ENCODE assay signal across 13 cellular contexts in the genomic region with DNA sequence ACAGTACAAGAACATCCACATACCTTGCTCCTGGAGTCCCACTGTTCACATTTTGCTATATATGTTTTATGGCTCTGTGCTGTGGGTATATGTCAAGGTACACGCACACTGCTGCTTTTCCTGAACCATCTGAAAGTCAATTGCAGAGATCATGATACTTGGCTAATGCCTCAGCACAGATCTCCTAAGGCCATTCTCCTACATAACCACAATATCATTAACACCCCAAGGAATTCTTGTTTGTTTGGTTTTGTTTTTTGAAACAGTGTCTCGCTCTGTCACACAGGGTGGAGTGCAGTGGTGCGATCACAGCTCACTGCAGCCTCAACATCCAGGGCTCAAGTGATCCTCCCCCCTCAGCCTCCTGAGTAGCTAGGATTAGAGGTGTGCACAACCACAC. TPM values are rescaled to one million over a fixed set of nuclear protein-coding genes. Genes with fewer than 3 reads are reported as not detected.
DNase-seq lines count a peak whose midpoint lies in the region; ATAC-seq, FAIRE-seq and TF ChIP-seq lines count a peak whose summit lies in the region.
"Had no signal": no experiment of that assay in that cellular context is flagged by ENCODE, and none has a peak within 500 bp of the region (broad histone marks: within the 10 kb centered on the region; RNA-seq: fewer than 3 reads in every experiment).

No MANE protein-coding gene starts in this region.

- peak overlapping the region; percentile 88 for H3K27ac ChIP-seq in left ventricle myocardium inferior (replicated peaks)
- H3K27ac ChIP-seq in GM12878 (ENCODE audit: control insufficient read depth, insufficient read depth) = peak overlapping the region; percentile 59; the same call in 1 of the 2 replicates
- H3K27ac ChIP-seq in mesodermal cell (ENCODE audit: low read depth, low read length, severe bottlenecking) = peak overlapping the region; percentile 86
- peak overlapping the region; percentile 73 for H3K27ac ChIP-seq in upper lobe of right lung
- H3K27ac ChIP-seq: hepatocyte, tibial artery had no signal

- H3K9me3 ChIP-seq in left ventricle myocardium inferior (replicated peaks) (no peaks in the 10 kb centered on the region), GM12878 (replicated peaks; ENCODE audit: control insufficient read depth, insufficient read depth, low read length) (no peaks in the 10 kb centered on the region), mesodermal cell (ENCODE audit: control insufficient read depth, low read length) (no peaks in the 10 kb centered on the region), upper lobe of right lung (no peaks in the 10 kb centered on the region)
- H3K9me3 ChIP-seq: A549, tibial artery had no signal

- POLR2A ChIA-PET in GM12878 (lab: Charles Lee) = interaction anchor here (0.9 kb wide), 1 partner anchor 17 kb away, joined by 3 read pairs; no protein-coding TSS in a partner anchor

- H4K20me1 ChIP-seq in GM12878 (ENCODE audit: control insufficient read depth, insufficient read depth) = no peaks in the 10 kb centered on the region

- peak overlapping the region; percentile 38; the same call in 1 of the 2 replicates for H3K9ac ChIP-seq in GM12878 (ENCODE audit: control insufficient read depth, insufficient read depth, low read length)

- DNase-seq in left ventricle myocardium inferior (no peak), cardiac septum (ENCODE audit: low spot score) (no peak), GM12878 (ENCODE audit: low read depth, low spot score) (no peak), upper lobe of right lung (no peak), AML-193 (lab: John Stamatoyannopoulos, UW) (no peak), H7 (no peak), cerebellum (ENCODE audit: low spot score) (no peak)
- DNase-seq: amygdala, NCI-H345, tibial artery had no signal

- RAD21 ChIA-PET in GM12878 (lab: Charles Lee; ENCODE audit: unreplicated experiment) = no interaction called here

- TF ChIP-seq RAD21 in GM12878 (IDR thresholded peaks at IDR 0.05; ENCODE audit: insufficient read depth, low read depth, low read length) = no peak

- WGBS in GM12878 (ENCODE audit: insufficient coverage, insufficient replicate concordance, low lambda C conversion rate, missing lambda C conversion rate) = 84% methylated on average over 3 of the region's 3 CpGs
- 100% methylated on average over 2 of the region's 3 CpGs; no CpG with 5 or more reads in 1 of the 2 experiments for WGBS in mesodermal cell (ENCODE audit: insufficient coverage in 2 of 2), 2 experiments

- H2AFZ ChIP-seq in GM12878 (ENCODE audit: control insufficient read depth, low read depth, low read length) = peak overlapping the region; percentile 71
- H2AFZ ChIP-seq: hepatocyte had no signal

- BruUV-seq in GM12878 (replicated peaks; lab: Mats Ljungman, UMichigan) = no TSS peak

- TF ChIP-seq CTCF in left ventricle myocardium inferior (IDR thresholded peaks at IDR 0.05; ENCODE audit: borderline replicate concordance) = no peak
- no peak for TF ChIP-seq CTCF in GM12878 (IDR thresholded peaks at IDR 0.05 in 2 of 3, conservative IDR thresholded peaks at IDR 0.05 in 1 of 3; ENCODE audit: control insufficient read depth in 2 of 3, extremely low read depth in 1 of 3, insufficient read depth in 1 of 3, low read depth in 3 of 3, low read length in 3 of 3)
- TF ChIP-seq CTCF in upper lobe of right lung (IDR thresholded peaks at IDR 0.05) = no peak

- TF ChIP-seq POLR2A in GM12878 (IDR thresholded peaks at IDR 0.05; ENCODE audit: low read depth, low read length) = no peak

- SMC1A ChIA-PET in GM12878 (lab: Charles Lee; ENCODE audit: uncharacterized antibody, unreplicated experiment) = interaction anchor here (0.7 to 1.6 kb wide), 3 partner anchors 10 to 81 kb away, joined by 3 to 6 read pairs (median 3); no protein-coding TSS in a partner anchor

- no peaks in the 10 kb centered on the region for H3K79me2 ChIP-seq in GM12878 (ENCODE audit: control insufficient read depth, insufficient read depth, low read length)

- CTCF ChIA-PET in GM12878 (lab: Yijun Ruan, JAX) = interaction anchor here (0.9 kb wide), 1 partner anchor 267 kb away, joined by 3 read pairs; no protein-coding TSS in a partner anchor

- ATAC-seq in GM12878 (no peak), upper lobe of right lung (no peak)
- ATAC-seq: A549 had no signal

- H3K4me3 ChIP-seq in left ventricle myocardium inferior = no peak overlapping the region
- H3K4me3 ChIP-seq in GM12878 = no peak overlapping the region; the same call in 1 of the 2 replicates
- no peak overlapping the region for H3K4me3 ChIP-seq in mesodermal cell (ENCODE audit: extremely low read depth, insufficient read depth, low read length, poor library complexity, severe bottlenecking)
- no peak overlapping the region for H3K4me3 ChIP-seq in upper lobe of right lung
- H3K4me3 ChIP-seq in H7 (ENCODE audit: insufficient read depth, low read depth, low read length) = no peak overlapping the region
- H3K4me3 ChIP-seq: A549, hepatocyte, tibial artery had no signal

- H3K4me1 ChIP-seq in left ventricle myocardium inferior (peaks cover 75% of the 10 kb centered on the region), GM12878 (ENCODE audit: control insufficient read depth, insufficient read depth, low read length) (peaks cover 23% of the 10 kb centered on the region), mesodermal cell (ENCODE audit: control insufficient read depth, insufficient read depth, low read length, poor library complexity, severe bottlenecking) (peaks cover 46% of the 10 kb centered on the region), upper lobe of right lung (peaks cover 33% of the 10 kb centered on the region)

- H3K27me3 ChIP-seq in left ventricle myocardium inferior (ENCODE audit: low read depth) = no peaks in the 10 kb centered on the region
- H3K27me3 ChIP-seq in GM12878 (replicated peaks in 1 of 2; ENCODE audit: control insufficient read depth in 2 of 2, insufficient read depth in 2 of 2, low read length in 1 of 2) = no peaks in the 10 kb centered on the region
- H3K27me3 ChIP-seq in upper lobe of right lung = no peaks in the 10 kb centered on the region
- H3K27me3 ChIP-seq in H7 (ENCODE audit: control insufficient read depth, insufficient read depth, low read length) = no peaks in the 10 kb centered on the region
- H3K27me3 ChIP-seq: hepatocyte, tibial artery had no signal

- in situ Hi-C loops in GM12878 (cut with MboI) = no loop called here

- intact Hi-C loops in left ventricle myocardium inferior (cut with micrococcal nuclease) (no loop called here), cardiac septum (cut with DNase I) (no loop called here), GM12878 (cut with micrococcal nuclease; ENCODE audit: unreplicated experiment) (no loop called here), upper lobe of right lung (cut with DNase I) (no loop called here)

- no peak for TF ChIP-seq EP300 in GM12878 (IDR thresholded peaks at IDR 0.05; ENCODE audit: borderline replicate concordance in 1 of 2, control insufficient read depth in 1 of 2, low read depth in 2 of 2, low read length in 2 of 2)

- peak; percentile 62 for FAIRE-seq in GM12878 (lab: Jason Lieb, UNC)
- FAIRE-seq: A549 had no signal

- peak overlapping the region; percentile 49; the same call in 1 of the 2 replicates for H3K4me2 ChIP-seq in GM12878 (ENCODE audit: control insufficient read depth, insufficient read depth)
- H3K4me2 ChIP-seq: A549 had no signal

- no peaks in the 10 kb centered on the region for H3K36me3 ChIP-seq in left ventricle myocardium inferior
- no peaks in the 10 kb centered on the region for H3K36me3 ChIP-seq in GM12878 (ENCODE audit: control insufficient read depth in 2 of 2, insufficient read depth in 2 of 2, low read length in 1 of 2)
- no peaks in the 10 kb centered on the region for H3K36me3 ChIP-seq in mesodermal cell (ENCODE audit: control insufficient read depth, insufficient read depth, low read length)
- no peaks in the 10 kb centered on the region for H3K36me3 ChIP-seq in upper lobe of right lung
- no peaks in the 10 kb centered on the region for H3K36me3 ChIP-seq in H7 (replicated peaks; ENCODE audit: control insufficient read depth, insufficient read depth, low read length)

RNA-seq across cellular contexts. Expression of gene CTNNBIP1, which starts 16.0 kb away (rescaled TPM):
- total RNA-seq in left ventricle myocardium inferior = 42.6 TPM
- 19.3 TPM for total RNA-seq in cardiac septum
- total RNA-seq in GM12878 (2013; cell fraction: nucleolus; rRNA removed) = 2.0 and 3.1 TPM in 2 replicates
- total RNA-seq in GM12878 (2014; rRNA removed) = 18.9 and 27.8 TPM in 2 replicates
- 10.9 and 11.3 TPM in 2 replicates for total RNA-seq in GM12878 (2014; rRNA removed; fragmentation: Illumina TruSeq; extraction: Trizol)
- 24.8 and 26.0 TPM in 2 replicates for total RNA-seq in GM12878 (2021)
- 4.7 TPM for polyA plus RNA-seq in GM12878 (2011; ENCODE audit: low read depth)
- polyA plus RNA-seq in GM12878 (2011; rRNA removed) = 5.6 and 10.7 TPM in 2 replicates
- 10.3 and 10.5 TPM in 2 replicates for polyA plus RNA-seq in GM12878 (2011; cell fraction: cytosol; rRNA removed)
- 5.8 and 6.8 TPM in 2 replicates for polyA plus RNA-seq in GM12878 (2011; cell fraction: nucleus; rRNA removed)
- polyA plus RNA-seq in GM12878 (2012) = 13.4 and 14.1 TPM in 2 replicates
- polyA plus RNA-seq in GM12878 (2014; fragmentation: Illumina TruSeq; extraction: Trizol) = 4.3 and 9.2 TPM in 2 replicates
- 1 to 10 TPM in 1 of 2 experiments, under 1 TPM in 1; 0.42 to 1.4 TPM for polyA plus RNA-seq in GM12878 (2014; fragmentation: Nextera tagmentation; extraction: Ambion mirVana)
- 25.8 and 26.4 TPM in 2 replicates for polyA plus RNA-seq in GM12878 (2014; rRNA removed)
- 10 to 100 TPM in 1 of 2 experiments, 1 to 10 TPM in 1; 9.5 to 31.8 TPM for polyA plus RNA-seq in GM12878 (2016; fragmentation: Nextera tagmentation; extraction: Ambion mirVana)
- 6.9 and 8.6 TPM in 2 replicates for polyA minus RNA-seq in GM12878 (2011; rRNA and poly(A)+ RNA removed)
- 2.7 and 5.6 TPM in 2 replicates for polyA minus RNA-seq in GM12878 (2011; cell fraction: cytosol; rRNA and poly(A)+ RNA removed)
- polyA minus RNA-seq in GM12878 (2011; cell fraction: nucleus; rRNA and poly(A)+ RNA removed) = 0.73 and 1.5 TPM in 2 replicates
- polyA plus RNA-seq in mesodermal cell (2013, experiment 1 of 2) = 57.3 TPM
- polyA plus RNA-seq in mesodermal cell (2013, experiment 2 of 2) = 47.8 TPM
- total RNA-seq in upper lobe of right lung = 47.6 TPM
- 78.8 and 80.7 TPM in 2 replicates for total RNA-seq in H7 (2014; rRNA removed; shearing (Covaris generic))
- 22.4 TPM for total RNA-seq in cerebellum

RNA-seq across cellular contexts. Expression of gene LZIC, which starts 49.1 kb away (rescaled TPM):
- total RNA-seq in left ventricle myocardium inferior = 36.3 TPM
- 29.7 TPM for total RNA-seq in cardiac septum
- total RNA-seq in GM12878 (2013; cell fraction: nucleolus; rRNA removed) = 10.8 and 12.8 TPM in 2 replicates
- 7.3 and 11.0 TPM in 2 replicates for total RNA-seq in GM12878 (2014; rRNA removed)
- 17.1 and 17.3 TPM in 2 replicates for total RNA-seq in GM12878 (2014; rRNA removed; fragmentation: Illumina TruSeq; extraction: Trizol)
- total RNA-seq in GM12878 (2021) = 13.5 and 14.0 TPM in 2 replicates
- polyA plus RNA-seq in GM12878 (2011; ENCODE audit: low read depth) = 9.9 TPM
- polyA plus RNA-seq in GM12878 (2011; rRNA removed) = 17.0 and 26.7 TPM in 2 replicates
- polyA plus RNA-seq in GM12878 (2011; cell fraction: cytosol; rRNA removed) = 4.8 and 6.3 TPM in 2 replicates
- polyA plus RNA-seq in GM12878 (2011; cell fraction: nucleus; rRNA removed) = 4.7 and 5.5 TPM in 2 replicates
- 11.5 and 12.0 TPM in 2 replicates for polyA plus RNA-seq in GM12878 (2012)
- 17.0 and 19.5 TPM in 2 replicates for polyA plus RNA-seq in GM12878 (2014; fragmentation: Illumina TruSeq; extraction: Trizol)
- 10 to 100 TPM; 21.8 to 24.9 TPM for polyA plus RNA-seq in GM12878 (2014; fragmentation: Nextera tagmentation; extraction: Ambion mirVana)
- polyA plus RNA-seq in GM12878 (2014; rRNA removed) = 7.6 and 8.1 TPM in 2 replicates
- 10 to 100 TPM; 23.9 to 30.3 TPM for polyA plus RNA-seq in GM12878 (2016; fragmentation: Nextera tagmentation; extraction: Ambion mirVana)
- polyA minus RNA-seq in GM12878 (2011; rRNA and poly(A)+ RNA removed) = 6.3 and 9.8 TPM in 2 replicates
- 2.3 and 3.7 TPM in 2 replicates for polyA minus RNA-seq in GM12878 (2011; cell fraction: cytosol; rRNA and poly(A)+ RNA removed)
- polyA minus RNA-seq in GM12878 (2011; cell fraction: nucleus; rRNA and poly(A)+ RNA removed) = 1.5 and 2.5 TPM in 2 replicates
- 27.9 TPM for polyA plus RNA-seq in mesodermal cell (2013, experiment 1 of 2)
- polyA plus RNA-seq in mesodermal cell (2013, experiment 2 of 2) = 32.6 TPM
- 29.1 TPM for total RNA-seq in upper lobe of right lung
- total RNA-seq in H7 (2014; rRNA removed; shearing (Covaris generic)) = 20.9 and 34.9 TPM in 2 replicates
- total RNA-seq in cerebellum = 44.9 TPM

RNA-seq across cellular contexts. Expression of gene NMNAT1, which starts 49.2 kb away (rescaled TPM):
- total RNA-seq in left ventricle myocardium inferior (22.2 TPM), cardiac septum (18.5 TPM), GM12878 (2014; rRNA removed) (7.7 TPM in 2 replicates), GM12878 (2014; rRNA removed; fragmentation: Illumina TruSeq; extraction: Trizol) (10.0 and 11.1 TPM in 2 replicates), GM12878 (2021) (6.1 and 7.2 TPM in 2 replicates), upper lobe of right lung (9.1 TPM), cerebellum (6.5 TPM)
- 11.1 and 12.0 TPM in 2 replicates for total RNA-seq in GM12878 (2013; cell fraction: nucleolus; rRNA removed)
- polyA plus RNA-seq in GM12878 (2011; ENCODE audit: low read depth) = 3.4 TPM
- polyA plus RNA-seq in GM12878 (2011; rRNA removed) (12.2 and 15.4 TPM in 2 replicates), GM12878 (2014; fragmentation: Illumina TruSeq; extraction: Trizol) (8.0 and 9.1 TPM in 2 replicates), GM12878 (2014; fragmentation: Nextera tagmentation; extraction: Ambion mirVana) (10 to 100 TPM; 12.7 to 13.0 TPM), GM12878 (2014; rRNA removed) (6.2 and 8.1 TPM in 2 replicates), GM12878 (2016; fragmentation: Nextera tagmentation; extraction: Ambion mirVana) (10 to 100 TPM; 15.9 to 16.7 TPM)
- 7.1 and 8.2 TPM in 2 replicates for polyA plus RNA-seq in GM12878 (2011; cell fraction: cytosol; rRNA removed)
- polyA plus RNA-seq in GM12878 (2011; cell fraction: nucleus; rRNA removed) = 2.6 and 3.5 TPM in 2 replicates
- 6.3 and 6.7 TPM in 2 replicates for polyA plus RNA-seq in GM12878 (2012)
- polyA minus RNA-seq in GM12878 (2011; rRNA and poly(A)+ RNA removed) = 8.1 and 11.6 TPM in 2 replicates
- polyA minus RNA-seq in GM12878 (2011; cell fraction: cytosol; rRNA and poly(A)+ RNA removed) = 4.3 and 4.5 TPM in 2 replicates
- polyA minus RNA-seq in GM12878 (2011; cell fraction: nucleus; rRNA and poly(A)+ RNA removed) = 3.5 and 8.0 TPM in 2 replicates
- polyA plus RNA-seq in mesodermal cell (2013, experiment 1 of 2) = 9.1 TPM
- 10.2 TPM for polyA plus RNA-seq in mesodermal cell (2013, experiment 2 of 2)
- 5.7 and 6.4 TPM in 2 replicates for total RNA-seq in H7 (2014; rRNA removed; shearing (Covaris generic))
